Comparison of ENCODE assay signal across 1 cellular context in the genomic region with DNA sequence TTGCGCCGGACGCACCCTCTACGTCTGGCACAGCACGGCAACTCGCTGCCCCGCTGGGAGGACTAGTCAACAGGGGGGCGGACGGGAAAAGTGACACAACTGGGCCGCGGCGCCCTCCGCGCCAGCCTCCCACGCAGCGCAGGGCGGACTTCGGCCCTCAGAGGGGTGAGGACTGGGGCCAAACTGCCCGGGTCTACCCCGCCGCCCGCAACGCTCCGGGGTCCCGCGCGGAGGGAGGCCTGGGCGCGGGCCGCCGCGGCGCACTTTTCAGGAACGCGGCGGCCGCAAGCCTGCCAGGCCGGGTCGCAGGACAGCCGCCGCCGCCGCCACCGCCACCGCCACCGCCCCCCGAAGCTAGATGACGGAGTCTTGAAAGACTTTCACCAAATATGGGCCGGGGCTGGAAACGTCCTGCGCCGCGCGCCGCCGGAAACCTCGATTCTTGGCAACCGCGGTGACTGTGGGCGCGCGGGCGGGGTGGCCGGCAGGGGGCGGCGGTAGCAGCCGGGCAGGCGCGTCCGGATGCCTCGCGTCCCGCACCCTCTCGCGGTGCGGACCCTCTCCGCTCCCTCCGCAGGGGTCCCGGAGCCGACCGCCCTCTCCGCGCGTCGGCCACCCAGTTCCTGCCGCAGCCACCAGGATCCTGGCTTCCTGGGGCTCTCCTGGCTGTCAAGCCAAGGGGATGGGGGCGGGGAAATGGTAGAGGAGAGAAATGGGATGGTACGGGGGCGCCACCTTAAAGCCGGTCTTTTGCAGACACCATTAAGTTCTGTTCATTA.
A peak's percentile ranks its signal among the peaks of the same experiment; 100 is the strongest.
TF ChIP-seq lines count a peak whose summit lies in the region.

No MANE protein-coding gene starts in this region.

TF ChIP-seq in HepG2, 621 proteins besides CTCF, POLR2A, EP300 and RAD21 (continued from another document and continues in another):
- TF ChIP-seq RBM22 (optimal IDR thresholded peaks at IDR 0.05; ENCODE audit: low read length) = no peak
- 0 out of 2 replicates have a peak, but pooled peaks have one; percentile 73 for TF ChIP-seq ZNF34 (CRISPR knock-in tag; IDR thresholded peaks at IDR 0.05; ENCODE audit: borderline replicate concordance)
- no peak for TF ChIP-seq ZNF713 (CRISPR knock-in tag; IDR thresholded peaks at IDR 0.05)
- TF ChIP-seq, protein P1, sequence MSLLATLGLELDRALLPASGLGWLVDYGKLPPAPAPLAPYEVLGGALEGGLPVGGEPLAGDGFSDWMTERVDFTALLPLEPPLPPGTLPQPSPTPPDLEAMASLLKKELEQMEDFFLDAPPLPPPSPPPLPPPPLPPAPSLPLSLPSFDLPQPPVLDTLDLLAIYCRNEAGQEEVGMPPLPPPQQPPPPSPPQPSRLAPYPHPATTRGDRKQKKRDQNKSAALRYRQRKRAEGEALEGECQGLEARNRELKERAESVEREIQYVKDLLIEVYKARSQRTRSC (CRISPR knock-in tag; IDR thresholded peaks at IDR 0.05; ENCODE audit: low read depth) = no peak
- TF ChIP-seq GLI4 (CRISPR knock-in tag; IDR thresholded peaks at IDR 0.05; ENCODE audit: borderline replicate concordance) = no peak
- peak; percentile 53; the same call in 1 of the 2 replicates for TF ChIP-seq PHF8 (CRISPR knock-in tag; IDR thresholded peaks at IDR 0.05)
- 0 out of 2 replicates have a peak, but pooled peaks have one; percentile 29 for TF ChIP-seq KAT8 (CRISPR knock-in tag; IDR thresholded peaks at IDR 0.05)
- TF ChIP-seq ZNF441 (CRISPR knock-in tag; IDR thresholded peaks at IDR 0.05; ENCODE audit: borderline replicate concordance) = no peak
- no peak for TF ChIP-seq MAZ (IDR thresholded peaks at IDR 0.05; ENCODE audit: borderline replicate concordance, low read depth, low read length)
- peak; percentile 69; the same call in 1 of the 2 replicates for TF ChIP-seq MAZ (CRISPR knock-in tag; IDR thresholded peaks at IDR 0.05; ENCODE audit: low read depth)
- no peak for TF ChIP-seq FOXP1 (IDR thresholded peaks at IDR 0.05)
- no peak for TF ChIP-seq FOXP1 (CRISPR knock-in tag; IDR thresholded peaks at IDR 0.05)
- TF ChIP-seq, protein P2, sequence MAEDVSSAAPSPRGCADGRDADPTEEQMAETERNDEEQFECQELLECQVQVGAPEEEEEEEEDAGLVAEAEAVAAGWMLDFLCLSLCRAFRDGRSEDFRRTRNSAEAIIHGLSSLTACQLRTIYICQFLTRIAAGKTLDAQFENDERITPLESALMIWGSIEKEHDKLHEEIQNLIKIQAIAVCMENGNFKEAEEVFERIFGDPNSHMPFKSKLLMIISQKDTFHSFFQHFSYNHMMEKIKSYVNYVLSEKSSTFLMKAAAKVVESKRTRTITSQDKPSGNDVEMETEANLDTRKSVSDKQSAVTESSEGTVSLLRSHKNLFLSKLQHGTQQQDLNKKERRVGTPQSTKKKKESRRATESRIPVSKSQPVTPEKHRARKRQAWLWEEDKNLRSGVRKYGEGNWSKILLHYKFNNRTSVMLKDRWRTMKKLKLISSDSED (CRISPR knock-in tag; IDR thresholded peaks at IDR 0.05) = no peak
- TF ChIP-seq MEF2D (CRISPR knock-in tag; IDR thresholded peaks at IDR 0.05) = no peak
- TF ChIP-seq, protein P3, sequence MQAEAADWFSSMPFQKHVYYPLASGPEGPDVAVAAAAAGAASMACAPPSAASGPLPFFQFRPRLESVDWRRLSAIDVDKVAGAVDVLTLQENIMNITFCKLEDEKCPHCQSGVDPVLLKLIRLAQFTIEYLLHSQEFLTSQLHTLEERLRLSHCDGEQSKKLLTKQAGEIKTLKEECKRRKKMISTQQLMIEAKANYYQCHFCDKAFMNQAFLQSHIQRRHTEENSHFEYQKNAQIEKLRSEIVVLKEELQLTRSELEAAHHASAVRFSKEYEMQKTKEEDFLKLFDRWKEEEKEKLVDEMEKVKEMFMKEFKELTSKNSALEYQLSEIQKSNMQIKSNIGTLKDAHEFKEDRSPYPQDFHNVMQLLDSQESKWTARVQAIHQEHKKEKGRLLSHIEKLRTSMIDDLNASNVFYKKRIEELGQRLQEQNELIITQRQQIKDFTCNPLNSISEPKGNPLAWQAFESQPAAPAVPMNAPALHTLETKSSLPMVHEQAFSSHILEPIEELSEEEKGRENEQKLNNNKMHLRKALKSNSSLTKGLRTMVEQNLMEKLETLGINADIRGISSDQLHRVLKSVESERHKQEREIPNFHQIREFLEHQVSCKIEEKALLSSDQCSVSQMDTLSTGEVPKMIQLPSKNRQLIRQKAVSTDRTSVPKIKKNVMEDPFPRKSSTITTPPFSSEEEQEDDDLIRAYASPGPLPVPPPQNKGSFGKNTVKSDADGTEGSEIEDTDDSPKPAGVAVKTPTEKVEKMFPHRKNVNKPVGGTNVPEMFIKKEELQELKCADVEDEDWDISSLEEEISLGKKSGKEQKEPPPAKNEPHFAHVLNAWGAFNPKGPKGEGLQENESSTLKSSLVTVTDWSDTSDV (CRISPR knock-in tag; IDR thresholded peaks at IDR 0.05) = no peak
- TF ChIP-seq AHR (CRISPR knock-in tag; IDR thresholded peaks at IDR 0.05) = no peak
- TF ChIP-seq, protein P4, sequence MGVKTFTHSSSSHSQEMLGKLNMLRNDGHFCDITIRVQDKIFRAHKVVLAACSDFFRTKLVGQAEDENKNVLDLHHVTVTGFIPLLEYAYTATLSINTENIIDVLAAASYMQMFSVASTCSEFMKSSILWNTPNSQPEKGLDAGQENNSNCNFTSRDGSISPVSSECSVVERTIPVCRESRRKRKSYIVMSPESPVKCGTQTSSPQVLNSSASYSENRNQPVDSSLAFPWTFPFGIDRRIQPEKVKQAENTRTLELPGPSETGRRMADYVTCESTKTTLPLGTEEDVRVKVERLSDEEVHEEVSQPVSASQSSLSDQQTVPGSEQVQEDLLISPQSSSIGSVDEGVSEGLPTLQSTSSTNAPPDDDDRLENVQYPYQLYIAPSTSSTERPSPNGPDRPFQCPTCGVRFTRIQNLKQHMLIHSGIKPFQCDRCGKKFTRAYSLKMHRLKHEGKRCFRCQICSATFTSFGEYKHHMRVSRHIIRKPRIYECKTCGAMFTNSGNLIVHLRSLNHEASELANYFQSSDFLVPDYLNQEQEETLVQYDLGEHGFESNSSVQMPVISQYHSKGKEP (CRISPR knock-in tag; IDR thresholded peaks at IDR 0.05) = no peak
- no peak for TF ChIP-seq SP1 (IDR thresholded peaks at IDR 0.05)
- no peak for TF ChIP-seq SP1 (CRISPR knock-in tag; IDR thresholded peaks at IDR 0.05)
- TF ChIP-seq ZKSCAN1 (IDR thresholded peaks at IDR 0.05; ENCODE audit: low read length) = no peak
- TF ChIP-seq ZFP62 (CRISPR knock-in tag; IDR thresholded peaks at IDR 0.05) = no peak
- TF ChIP-seq ZNF205 (CRISPR knock-in tag; IDR thresholded peaks at IDR 0.05) = no peak; the same call in 1 of the 2 replicates
- TF ChIP-seq ZNF720 (CRISPR knock-in tag; IDR thresholded peaks at IDR 0.05) = no peak
- TF ChIP-seq ZNF550 (CRISPR knock-in tag; IDR thresholded peaks at IDR 0.05; ENCODE audit: borderline replicate concordance) = no peak
- TF ChIP-seq, protein P5, sequence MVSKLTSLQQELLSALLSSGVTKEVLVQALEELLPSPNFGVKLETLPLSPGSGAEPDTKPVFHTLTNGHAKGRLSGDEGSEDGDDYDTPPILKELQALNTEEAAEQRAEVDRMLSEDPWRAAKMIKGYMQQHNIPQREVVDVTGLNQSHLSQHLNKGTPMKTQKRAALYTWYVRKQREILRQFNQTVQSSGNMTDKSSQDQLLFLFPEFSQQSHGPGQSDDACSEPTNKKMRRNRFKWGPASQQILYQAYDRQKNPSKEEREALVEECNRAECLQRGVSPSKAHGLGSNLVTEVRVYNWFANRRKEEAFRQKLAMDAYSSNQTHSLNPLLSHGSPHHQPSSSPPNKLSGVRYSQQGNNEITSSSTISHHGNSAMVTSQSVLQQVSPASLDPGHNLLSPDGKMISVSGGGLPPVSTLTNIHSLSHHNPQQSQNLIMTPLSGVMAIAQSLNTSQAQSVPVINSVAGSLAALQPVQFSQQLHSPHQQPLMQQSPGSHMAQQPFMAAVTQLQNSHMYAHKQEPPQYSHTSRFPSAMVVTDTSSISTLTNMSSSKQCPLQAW (CRISPR knock-in tag; IDR thresholded peaks at IDR 0.05) = no peak
- no peak for TF ChIP-seq ZNF326 (CRISPR knock-in tag; IDR thresholded peaks at IDR 0.05; ENCODE audit: borderline replicate concordance)
- no peak for TF ChIP-seq DPF2 (CRISPR knock-in tag; IDR thresholded peaks at IDR 0.05; ENCODE audit: borderline replicate concordance, low read depth)
- TF ChIP-seq PHF21A (CRISPR knock-in tag; IDR thresholded peaks at IDR 0.05) = no peak
- TF ChIP-seq, protein P6, sequence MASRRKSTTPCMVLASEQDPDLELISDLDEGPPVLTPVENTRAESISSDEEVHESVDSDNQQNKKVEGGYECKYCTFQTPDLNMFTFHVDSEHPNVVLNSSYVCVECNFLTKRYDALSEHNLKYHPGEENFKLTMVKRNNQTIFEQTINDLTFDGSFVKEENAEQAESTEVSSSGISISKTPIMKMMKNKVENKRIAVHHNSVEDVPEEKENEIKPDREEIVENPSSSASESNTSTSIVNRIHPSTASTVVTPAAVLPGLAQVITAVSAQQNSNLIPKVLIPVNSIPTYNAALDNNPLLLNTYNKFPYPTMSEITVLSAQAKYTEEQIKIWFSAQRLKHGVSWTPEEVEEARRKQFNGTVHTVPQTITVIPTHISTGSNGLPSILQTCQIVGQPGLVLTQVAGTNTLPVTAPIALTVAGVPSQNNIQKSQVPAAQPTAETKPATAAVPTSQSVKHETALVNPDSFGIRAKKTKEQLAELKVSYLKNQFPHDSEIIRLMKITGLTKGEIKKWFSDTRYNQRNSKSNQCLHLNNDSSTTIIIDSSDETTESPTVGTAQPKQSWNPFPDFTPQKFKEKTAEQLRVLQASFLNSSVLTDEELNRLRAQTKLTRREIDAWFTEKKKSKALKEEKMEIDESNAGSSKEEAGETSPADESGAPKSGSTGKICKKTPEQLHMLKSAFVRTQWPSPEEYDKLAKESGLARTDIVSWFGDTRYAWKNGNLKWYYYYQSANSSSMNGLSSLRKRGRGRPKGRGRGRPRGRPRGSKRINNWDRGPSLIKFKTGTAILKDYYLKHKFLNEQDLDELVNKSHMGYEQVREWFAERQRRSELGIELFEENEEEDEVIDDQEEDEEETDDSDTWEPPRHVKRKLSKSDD (CRISPR knock-in tag; IDR thresholded peaks at IDR 0.05; ENCODE audit: low read depth) = no peak
- TF ChIP-seq ZNF777 (CRISPR knock-in tag; IDR thresholded peaks at IDR 0.05) = peak; percentile 92
- TF ChIP-seq, protein P7, sequence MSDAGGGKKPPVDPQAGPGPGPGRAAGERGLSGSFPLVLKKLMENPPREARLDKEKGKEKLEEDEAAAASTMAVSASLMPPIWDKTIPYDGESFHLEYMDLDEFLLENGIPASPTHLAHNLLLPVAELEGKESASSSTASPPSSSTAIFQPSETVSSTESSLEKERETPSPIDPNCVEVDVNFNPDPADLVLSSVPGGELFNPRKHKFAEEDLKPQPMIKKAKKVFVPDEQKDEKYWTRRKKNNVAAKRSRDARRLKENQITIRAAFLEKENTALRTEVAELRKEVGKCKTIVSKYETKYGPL (CRISPR knock-in tag; IDR thresholded peaks at IDR 0.05) = no peak
- no peak for TF ChIP-seq ZFP82 (CRISPR knock-in tag; IDR thresholded peaks at IDR 0.05; ENCODE audit: borderline replicate concordance)
- TF ChIP-seq, protein P8, sequence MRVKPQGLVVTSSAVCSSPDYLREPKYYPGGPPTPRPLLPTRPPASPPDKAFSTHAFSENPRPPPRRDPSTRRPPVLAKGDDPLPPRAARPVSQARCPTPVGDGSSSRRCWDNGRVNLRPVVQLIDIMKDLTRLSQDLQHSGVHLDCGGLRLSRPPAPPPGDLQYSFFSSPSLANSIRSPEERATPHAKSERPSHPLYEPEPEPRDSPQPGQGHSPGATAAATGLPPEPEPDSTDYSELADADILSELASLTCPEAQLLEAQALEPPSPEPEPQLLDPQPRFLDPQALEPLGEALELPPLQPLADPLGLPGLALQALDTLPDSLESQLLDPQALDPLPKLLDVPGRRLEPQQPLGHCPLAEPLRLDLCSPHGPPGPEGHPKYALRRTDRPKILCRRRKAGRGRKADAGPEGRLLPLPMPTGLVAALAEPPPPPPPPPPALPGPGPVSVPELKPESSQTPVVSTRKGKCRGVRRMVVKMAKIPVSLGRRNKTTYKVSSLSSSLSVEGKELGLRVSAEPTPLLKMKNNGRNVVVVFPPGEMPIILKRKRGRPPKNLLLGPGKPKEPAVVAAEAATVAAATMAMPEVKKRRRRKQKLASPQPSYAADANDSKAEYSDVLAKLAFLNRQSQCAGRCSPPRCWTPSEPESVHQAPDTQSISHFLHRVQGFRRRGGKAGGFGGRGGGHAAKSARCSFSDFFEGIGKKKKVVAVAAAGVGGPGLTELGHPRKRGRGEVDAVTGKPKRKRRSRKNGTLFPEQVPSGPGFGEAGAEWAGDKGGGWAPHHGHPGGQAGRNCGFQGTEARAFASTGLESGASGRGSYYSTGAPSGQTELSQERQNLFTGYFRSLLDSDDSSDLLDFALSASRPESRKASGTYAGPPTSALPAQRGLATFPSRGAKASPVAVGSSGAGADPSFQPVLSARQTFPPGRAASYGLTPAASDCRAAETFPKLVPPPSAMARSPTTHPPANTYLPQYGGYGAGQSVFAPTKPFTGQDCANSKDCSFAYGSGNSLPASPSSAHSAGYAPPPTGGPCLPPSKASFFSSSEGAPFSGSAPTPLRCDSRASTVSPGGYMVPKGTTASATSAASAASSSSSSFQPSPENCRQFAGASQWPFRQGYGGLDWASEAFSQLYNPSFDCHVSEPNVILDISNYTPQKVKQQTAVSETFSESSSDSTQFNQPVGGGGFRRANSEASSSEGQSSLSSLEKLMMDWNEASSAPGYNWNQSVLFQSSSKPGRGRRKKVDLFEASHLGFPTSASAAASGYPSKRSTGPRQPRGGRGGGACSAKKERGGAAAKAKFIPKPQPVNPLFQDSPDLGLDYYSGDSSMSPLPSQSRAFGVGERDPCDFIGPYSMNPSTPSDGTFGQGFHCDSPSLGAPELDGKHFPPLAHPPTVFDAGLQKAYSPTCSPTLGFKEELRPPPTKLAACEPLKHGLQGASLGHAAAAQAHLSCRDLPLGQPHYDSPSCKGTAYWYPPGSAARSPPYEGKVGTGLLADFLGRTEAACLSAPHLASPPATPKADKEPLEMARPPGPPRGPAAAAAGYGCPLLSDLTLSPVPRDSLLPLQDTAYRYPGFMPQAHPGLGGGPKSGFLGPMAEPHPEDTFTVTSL (CRISPR knock-in tag; IDR thresholded peaks at IDR 0.05; ENCODE audit: borderline replicate concordance) = no peak
- TF ChIP-seq, protein P9, sequence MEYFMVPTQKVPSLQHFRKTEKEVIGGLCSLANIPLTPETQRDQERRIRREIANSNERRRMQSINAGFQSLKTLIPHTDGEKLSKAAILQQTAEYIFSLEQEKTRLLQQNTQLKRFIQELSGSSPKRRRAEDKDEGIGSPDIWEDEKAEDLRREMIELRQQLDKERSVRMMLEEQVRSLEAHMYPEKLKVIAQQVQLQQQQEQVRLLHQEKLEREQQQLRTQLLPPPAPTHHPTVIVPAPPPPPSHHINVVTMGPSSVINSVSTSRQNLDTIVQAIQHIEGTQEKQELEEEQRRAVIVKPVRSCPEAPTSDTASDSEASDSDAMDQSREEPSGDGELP (IDR thresholded peaks at IDR 0.05; ENCODE audit: borderline replicate concordance, low read depth) = no peak
- no peak for TF ChIP-seq CBX1 (IDR thresholded peaks at IDR 0.05; ENCODE audit: low read depth)
- TF ChIP-seq, protein P10, sequence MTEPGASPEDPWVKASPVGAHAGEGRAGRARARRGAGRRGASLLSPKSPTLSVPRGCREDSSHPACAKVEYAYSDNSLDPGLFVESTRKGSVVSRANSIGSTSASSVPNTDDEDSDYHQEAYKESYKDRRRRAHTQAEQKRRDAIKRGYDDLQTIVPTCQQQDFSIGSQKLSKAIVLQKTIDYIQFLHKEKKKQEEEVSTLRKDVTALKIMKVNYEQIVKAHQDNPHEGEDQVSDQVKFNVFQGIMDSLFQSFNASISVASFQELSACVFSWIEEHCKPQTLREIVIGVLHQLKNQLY (CRISPR knock-in tag; IDR thresholded peaks at IDR 0.05) = no peak
- no peak for TF ChIP-seq ZNF3 (CRISPR knock-in tag; IDR thresholded peaks at IDR 0.05)
